ENCODE assay signal across 1 cellular context in the genomic region with DNA sequence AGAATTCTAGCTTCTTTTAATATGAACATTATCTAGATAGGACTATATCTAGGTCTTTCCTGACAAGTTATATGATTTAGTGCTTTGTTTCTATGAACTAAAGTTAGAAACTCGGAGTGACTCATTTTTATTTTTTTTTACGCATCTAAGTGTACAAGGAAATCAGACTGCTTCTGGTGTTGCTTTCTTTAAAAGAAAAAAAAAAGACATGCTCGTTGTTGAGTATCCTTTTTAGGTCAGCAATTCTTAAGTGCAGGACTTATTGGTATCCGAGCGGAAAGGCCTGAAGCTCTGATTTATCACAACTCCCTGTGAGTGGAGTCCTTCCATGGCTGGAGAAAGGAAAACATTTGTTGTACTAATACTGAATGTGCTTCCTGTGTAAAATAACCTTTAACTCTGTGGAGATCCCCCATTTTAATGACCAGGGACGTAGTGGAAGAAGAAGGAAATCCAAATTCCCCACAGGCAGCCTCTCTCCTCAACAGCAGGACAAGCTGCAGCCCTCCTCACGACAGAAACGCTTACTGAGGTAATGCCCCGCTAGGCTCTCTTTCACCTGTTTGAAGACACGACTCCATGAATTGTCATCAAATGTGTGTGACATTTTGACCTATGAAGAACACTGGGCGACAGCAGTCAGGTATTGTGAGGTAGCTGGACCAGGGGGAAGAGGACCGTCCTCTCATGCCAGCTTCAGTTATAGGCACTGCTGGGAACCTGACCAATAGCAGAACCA.
TF ChIP-seq lines count a peak whose summit lies in the region.

No MANE protein-coding gene starts in this region.

TF ChIP-seq in GM12878, 131 proteins besides CTCF, POLR2A, EP300 and RAD21 (continued from another document):
- TF ChIP-seq, protein P1, sequence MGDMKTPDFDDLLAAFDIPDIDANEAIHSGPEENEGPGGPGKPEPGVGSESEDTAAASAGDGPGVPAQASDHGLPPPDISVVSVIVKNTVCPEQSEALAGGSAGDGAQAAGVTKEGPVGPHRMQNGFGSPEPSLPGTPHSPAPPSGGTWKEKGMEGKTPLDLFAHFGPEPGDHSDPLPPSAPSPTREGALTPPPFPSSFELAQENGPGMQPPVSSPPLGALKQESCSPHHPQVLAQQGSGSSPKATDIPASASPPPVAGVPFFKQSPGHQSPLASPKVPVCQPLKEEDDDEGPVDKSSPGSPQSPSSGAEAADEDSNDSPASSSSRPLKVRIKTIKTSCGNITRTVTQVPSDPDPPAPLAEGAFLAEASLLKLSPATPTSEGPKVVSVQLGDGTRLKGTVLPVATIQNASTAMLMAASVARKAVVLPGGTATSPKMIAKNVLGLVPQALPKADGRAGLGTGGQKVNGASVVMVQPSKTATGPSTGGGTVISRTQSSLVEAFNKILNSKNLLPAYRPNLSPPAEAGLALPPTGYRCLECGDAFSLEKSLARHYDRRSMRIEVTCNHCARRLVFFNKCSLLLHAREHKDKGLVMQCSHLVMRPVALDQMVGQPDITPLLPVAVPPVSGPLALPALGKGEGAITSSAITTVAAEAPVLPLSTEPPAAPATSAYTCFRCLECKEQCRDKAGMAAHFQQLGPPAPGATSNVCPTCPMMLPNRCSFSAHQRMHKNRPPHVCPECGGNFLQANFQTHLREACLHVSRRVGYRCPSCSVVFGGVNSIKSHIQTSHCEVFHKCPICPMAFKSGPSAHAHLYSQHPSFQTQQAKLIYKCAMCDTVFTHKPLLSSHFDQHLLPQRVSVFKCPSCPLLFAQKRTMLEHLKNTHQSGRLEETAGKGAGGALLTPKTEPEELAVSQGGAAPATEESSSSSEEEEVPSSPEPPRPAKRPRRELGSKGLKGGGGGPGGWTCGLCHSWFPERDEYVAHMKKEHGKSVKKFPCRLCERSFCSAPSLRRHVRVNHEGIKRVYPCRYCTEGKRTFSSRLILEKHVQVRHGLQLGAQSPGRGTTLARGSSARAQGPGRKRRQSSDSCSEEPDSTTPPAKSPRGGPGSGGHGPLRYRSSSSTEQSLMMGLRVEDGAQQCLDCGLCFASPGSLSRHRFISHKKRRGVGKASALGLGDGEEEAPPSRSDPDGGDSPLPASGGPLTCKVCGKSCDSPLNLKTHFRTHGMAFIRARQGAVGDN (IDR thresholded peaks at IDR 0.05), result peak; percentile 54; the same call in 1 of the 2 replicates
- no peak for TF ChIP-seq IRF4 (IDR thresholded peaks at IDR 0.05; ENCODE audit: low read depth, low read length)
- TF ChIP-seq RELA (IDR thresholded peaks at IDR 0.05; ENCODE audit: borderline replicate concordance, partially characterized antibody), result no peak
- TF ChIP-seq SMARCA5 (IDR thresholded peaks at IDR 0.05), result peak; percentile 18; the same call in 1 of the 2 replicates
- 0 out of 2 replicates have a peak, but pooled peaks have one; percentile 50 for TF ChIP-seq POLR2AphosphoS5 (IDR thresholded peaks at IDR 0.05; ENCODE audit: low read length)
- TF ChIP-seq, protein P2, sequence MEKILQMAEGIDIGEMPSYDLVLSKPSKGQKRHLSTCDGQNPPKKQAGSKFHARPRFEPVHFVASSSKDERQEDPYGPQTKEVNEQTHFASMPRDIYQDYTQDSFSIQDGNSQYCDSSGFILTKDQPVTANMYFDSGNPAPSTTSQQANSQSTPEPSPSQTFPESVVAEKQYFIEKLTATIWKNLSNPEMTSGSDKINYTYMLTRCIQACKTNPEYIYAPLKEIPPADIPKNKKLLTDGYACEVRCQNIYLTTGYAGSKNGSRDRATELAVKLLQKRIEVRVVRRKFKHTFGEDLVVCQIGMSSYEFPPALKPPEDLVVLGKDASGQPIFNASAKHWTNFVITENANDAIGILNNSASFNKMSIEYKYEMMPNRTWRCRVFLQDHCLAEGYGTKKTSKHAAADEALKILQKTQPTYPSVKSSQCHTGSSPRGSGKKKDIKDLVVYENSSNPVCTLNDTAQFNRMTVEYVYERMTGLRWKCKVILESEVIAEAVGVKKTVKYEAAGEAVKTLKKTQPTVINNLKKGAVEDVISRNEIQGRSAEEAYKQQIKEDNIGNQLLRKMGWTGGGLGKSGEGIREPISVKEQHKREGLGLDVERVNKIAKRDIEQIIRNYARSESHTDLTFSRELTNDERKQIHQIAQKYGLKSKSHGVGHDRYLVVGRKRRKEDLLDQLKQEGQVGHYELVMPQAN (conservative IDR thresholded peaks at IDR 0.05), result no peak
- TF ChIP-seq ETV6 (conservative IDR thresholded peaks at IDR 0.05 in 1 of 2, IDR thresholded peaks at IDR 0.05 in 1 of 2; ENCODE audit: borderline replicate concordance in 1 of 2, low read depth in 1 of 2), result no peak
- TF ChIP-seq MEF2B (IDR thresholded peaks at IDR 0.05; ENCODE audit: partially characterized antibody, poor library complexity, severe bottlenecking), result no peak
- TF ChIP-seq NR2C2 (IDR thresholded peaks at IDR 0.05; ENCODE audit: borderline replicate concordance, control insufficient read depth, insufficient read length, low read depth), result no peak
- TF ChIP-seq, protein P3, sequence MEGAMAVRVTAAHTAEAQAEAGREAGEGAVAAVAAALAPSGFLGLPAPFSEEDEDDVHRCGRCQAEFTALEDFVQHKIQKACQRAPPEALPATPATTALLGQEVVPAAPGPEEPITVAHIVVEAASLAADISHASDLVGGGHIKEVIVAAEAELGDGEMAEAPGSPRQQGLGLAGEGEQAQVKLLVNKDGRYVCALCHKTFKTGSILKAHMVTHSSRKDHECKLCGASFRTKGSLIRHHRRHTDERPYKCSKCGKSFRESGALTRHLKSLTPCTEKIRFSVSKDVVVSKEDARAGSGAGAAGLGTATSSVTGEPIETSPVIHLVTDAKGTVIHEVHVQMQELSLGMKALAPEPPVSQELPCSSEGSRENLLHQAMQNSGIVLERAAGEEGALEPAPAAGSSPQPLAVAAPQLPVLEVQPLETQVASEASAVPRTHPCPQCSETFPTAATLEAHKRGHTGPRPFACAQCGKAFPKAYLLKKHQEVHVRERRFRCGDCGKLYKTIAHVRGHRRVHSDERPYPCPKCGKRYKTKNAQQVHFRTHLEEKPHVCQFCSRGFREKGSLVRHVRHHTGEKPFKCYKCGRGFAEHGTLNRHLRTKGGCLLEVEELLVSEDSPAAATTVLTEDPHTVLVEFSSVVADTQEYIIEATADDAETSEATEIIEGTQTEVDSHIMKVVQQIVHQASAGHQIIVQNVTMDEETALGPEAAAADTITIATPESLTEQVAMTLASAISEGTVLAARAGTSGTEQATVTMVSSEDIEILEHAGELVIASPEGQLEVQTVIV (IDR thresholded peaks at IDR 0.05; ENCODE audit: borderline replicate concordance, partially characterized antibody), result no peak
- TF ChIP-seq YY1 (IDR thresholded peaks at IDR 0.05; ENCODE audit: low read depth, low read length), result no peak
- 0 out of 2 replicates have a peak, but pooled peaks have one; percentile 12 for TF ChIP-seq HDAC2 (IDR thresholded peaks at IDR 0.05)
TF ChIP-seq in GM12878: peak in this region for 9.
